In the genomic region with DNA sequence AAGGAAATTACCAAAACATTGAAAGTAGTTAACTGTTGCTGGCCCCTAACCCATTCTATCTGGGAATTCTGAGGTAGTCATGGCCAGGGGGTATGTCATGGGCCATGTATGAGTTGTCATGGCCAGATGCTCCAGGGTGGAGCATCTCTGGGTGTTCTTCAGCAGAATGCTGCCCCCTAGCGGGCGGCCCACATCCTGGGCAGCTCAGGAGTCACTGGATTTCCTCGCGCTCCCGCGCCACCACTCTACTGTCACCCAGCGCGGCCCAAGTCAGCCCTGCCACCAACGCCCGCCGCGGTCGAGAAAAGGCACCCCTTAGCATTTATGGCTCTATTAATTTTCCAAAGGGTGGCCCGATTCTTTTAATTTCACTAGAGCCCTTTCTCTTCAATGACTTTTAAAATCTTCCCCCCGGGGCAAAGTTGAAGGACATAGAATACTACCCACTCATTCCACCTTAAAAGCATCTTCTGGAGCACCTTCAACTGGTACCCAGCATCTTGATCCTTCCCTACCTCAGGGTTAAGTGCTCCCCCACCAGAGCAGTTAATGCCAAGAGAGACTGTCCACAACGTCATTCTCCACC, we compare ENCODE assay signal across 9 cellular contexts. TPM values are rescaled to one million over a fixed set of nuclear protein-coding genes. Genes with fewer than 3 reads are reported as not detected.
DNase-seq lines count a peak whose midpoint lies in the region; ATAC-seq and TF ChIP-seq lines count a peak whose summit lies in the region.
"Had no signal": no experiment of that assay in that cellular context is flagged by ENCODE, and none has a peak within 500 bp of the region (broad histone marks: within the 10 kb centered on the region; RNA-seq: fewer than 3 reads in every experiment).

No MANE protein-coding gene starts in this region.

- peaks cover 74% of the 10 kb centered on the region for H3K4me1 Mint-ChIP-seq in Caco-2 (ENCODE audit: low read depth, unreplicated experiment)

- TF ChIP-seq POLR2A in stomach (IDR thresholded peaks at IDR 0.05) = no peak

- H3K27ac Mint-ChIP-seq in Caco-2 (ENCODE audit: unreplicated experiment) = peak overlapping the region; percentile 87

- POLR2A ChIA-PET in Caco-2 (lab: Charles Lee) = no interaction called here

- ATAC-seq in GM21367 (IDR thresholded peaks at IDR 0.05; ENCODE audit: unreplicated experiment) (peak; percentile 76), HG03558 (IDR thresholded peaks at IDR 0.05; ENCODE audit: extremely low read depth, unreplicated experiment) (peak; percentile 74), left colon (no peak), GM19324 (IDR thresholded peaks at IDR 0.05; ENCODE audit: low FRiP score, unreplicated experiment) (no peak)

- H3K27me3 ChIP-seq in Caco-2 (replicated peaks; ENCODE audit: control insufficient read depth, insufficient read depth, low read length) (no peaks in the 10 kb centered on the region), stomach (no peaks in the 10 kb centered on the region)

- intact Hi-C loops in Caco-2 (cut with micrococcal nuclease; ENCODE audit: unreplicated experiment) = no loop called here
- intact Hi-C loops in left colon (cut with DNase I, micrococcal nuclease) = loop anchor here in 1 of 2 donors (5.0 kb wide), 1 partner anchor 237 kb away; no protein-coding TSS in a partner anchor
- intact Hi-C loops in stomach (cut with DNase I; ENCODE audit: low total_unique reads) = loop anchor here (5.0 kb wide), 2 partner anchors 222 to 237 kb away; no protein-coding TSS in a partner anchor

- CTCF ChIA-PET in Caco-2 (lab: Charles Lee) = no interaction called here

- peaks cover 12% of the 10 kb centered on the region for H3K36me3 Mint-ChIP-seq in Caco-2 (ENCODE audit: insufficient read depth, unreplicated experiment)

- H3K9me3 ChIP-seq in Caco-2 = no peaks in the 10 kb centered on the region
- no peaks in the 10 kb centered on the region for H3K9me3 ChIP-seq in stomach

- WGBS in stomach, 5 donors = 66 to 84% (median 76%) methylated on average over 15 to 16 of the region's 16 CpGs

- no peak for TF ChIP-seq EP300 in stomach (IDR thresholded peaks at IDR 0.05)

- H3K4me1 ChIP-seq in Caco-2 (peaks cover 65% of the 10 kb centered on the region), stomach (peaks cover 15 to 48% (median 30%) of the 10 kb centered on the region in 4 donors)

- no TSS peak for BruUV-seq in Caco-2 (replicated peaks; lab: Mats Ljungman, UMichigan)

- H3K4me3 Mint-ChIP-seq in Caco-2 (ENCODE audit: unreplicated experiment) = no peak overlapping the region

- no peaks in the 10 kb centered on the region for H3K27me3 Mint-ChIP-seq in Caco-2 (ENCODE audit: insufficient read depth, unreplicated experiment)

- no peak overlapping the region for H3K27ac ChIP-seq in stomach

- peaks cover 5% of the 10 kb centered on the region for H3K9me3 Mint-ChIP-seq in Caco-2 (ENCODE audit: unreplicated experiment)

- H3K36me3 ChIP-seq in Caco-2 (ENCODE audit: control insufficient read depth, insufficient read depth, low read length) (no peaks in the 10 kb centered on the region), stomach (no peaks in the 10 kb centered on the region)

- TF ChIP-seq CTCF in Caco-2 (IDR thresholded peaks at IDR 0.05; ENCODE audit: insufficient read depth in 1 of 2, low read depth in 1 of 2, low read length in 1 of 2, severe bottlenecking in 1 of 2, unreplicated experiment in 1 of 2) (no peak), astrocyte of the spinal cord (IDR thresholded peaks at IDR 0.05; ENCODE audit: low read depth, low read length) (peak; percentile 76), stomach (IDR thresholded peaks at IDR 0.05) (peak in 4 of 7 experiments; percentile 23 to 53 (median 42))

- in situ Hi-C loops in astrocyte of the spinal cord (cut with HindIII; ENCODE audit: low sequenced_read_pairs) = loop anchor here (10.0 kb wide), 1 partner anchor 235 kb away; no protein-coding TSS in a partner anchor

- DNase-seq in Caco-2 = peak in 1 of 2 experiments; percentile 38
- peak; percentile 21 for DNase-seq in SKM-1 (lab: John Stamatoyannopoulos, UW; ENCODE audit: unreplicated experiment)
- peak; percentile 59 for DNase-seq in astrocyte of the spinal cord (ENCODE audit: low read depth, low spot score)
- DNase-seq in left colon = peak; percentile 54 to 73
- DNase-seq in stomach = peak; percentile 60

- H3K4me3 ChIP-seq in Caco-2 (ENCODE audit: low read depth, low read length) = no peak overlapping the region
- H3K4me3 ChIP-seq in astrocyte of the spinal cord (ENCODE audit: low read depth, low read length) = no peak overlapping the region
- H3K4me3 ChIP-seq in stomach = no peak overlapping the region

RNA-seq across cellular contexts. Expression of gene PKDCC, which starts 41.6 kb away (rescaled TPM):
- 322 and 339 TPM in 2 replicates for total RNA-seq in Caco-2 (2022)
- 10 to 100 TPM; 68.5 to 74.0 TPM for total RNA-seq in left colon
- total RNA-seq in stomach = 100 to 1,000 TPM in 1 of 5 donors, 10 to 100 TPM in 4; 25.1 to 176 (median 66.8) TPM
- 10 to 100 TPM; 15.4 to 36.4 (median 31.7) TPM for polyA plus RNA-seq in stomach
- total RNA-seq: T-helper 1 cell treated with Interleukin-12 subunit alpha and Interleukin-12 subunit beta and Interleukin-4 antibody, amounts not matched to agents 30 ng/mL and 1 ng/mL, for 36 hours had no signal

Comparison
In these comparisons a context has a peak if more than half of its experiments do, and no peak if none do; other contexts are left out.
1. CTCF ChIP-seq: peak in astrocyte of the spinal cord (single experiment) and stomach (4 of 7); none in Caco-2 (0 of 2).
2. ATAC-seq: peak in GM21367 (single experiment) and HG03558 (single experiment); none in left colon (single experiment) and GM19324 (single experiment).